23 cellular contexts compared by ENCODE assay signal in genomic region chr20:63492982-63493381, GRCh38. TPM values are rescaled to one million over a fixed set of nuclear protein-coding genes. Genes with fewer than 3 reads are reported as not detected.
A peak's percentile ranks its signal among the peaks of the same experiment; 100 is the strongest.
DNase-seq lines count a peak whose midpoint lies in the region; ATAC-seq, FAIRE-seq and TF ChIP-seq lines count a peak whose summit lies in the region.
"Had no signal": no experiment of that assay in that cellular context is flagged by ENCODE, and none has a peak within 500 bp of the region (broad histone marks: within the 10 kb centered on the region; RNA-seq: fewer than 3 reads in every experiment).

No MANE protein-coding gene starts in this region.

- peak; percentile 29 for DNase-seq in Right ventricle myocardium superior
- DNase-seq in left ventricle myocardium inferior = no peak
- DNase-seq in glutamatergic neuron = no peak
- peak; percentile 63 for DNase-seq in type B pancreatic cell (ENCODE audit: extremely low spot score, unreplicated experiment)
- DNase-seq in GM19239 (ENCODE audit: insufficient read length, low spot score) = no peak
- DNase-seq in Peyer's patch = no peak
- DNase-seq: 8988T; CD4-positive, alpha-beta memory T cell; DMS153; DMS79; GDM1; HCEC 1CT; HFFc6 had no signal

- FAIRE-seq in GM19239 (lab: Jason Lieb, UNC) = no peak
- FAIRE-seq: GM12892, GM18507, H54, HepG2 had no signal

- H3K27me3 Mint-ChIP-seq in glutamatergic neuron (ENCODE audit: unreplicated experiment) = peaks cover 10% of the 10 kb centered on the region
- H3K27me3 Mint-ChIP-seq in type B pancreatic cell = peaks cover 24% of the 10 kb centered on the region

- H3K36me3 ChIP-seq in left ventricle myocardium inferior = peaks cover 56% of the 10 kb centered on the region
- H3K36me3 ChIP-seq in HEK293 (ENCODE audit: control insufficient read depth in 2 of 2, insufficient read depth in 1 of 2, low read length in 2 of 2) = peaks cover 13 to 81% of the 10 kb centered on the region in 2 experiments; a peak in 2 of 3 replicates
- no peaks in the 10 kb centered on the region for H3K36me3 ChIP-seq in Peyer's patch

- TF ChIP-seq CTCF in left ventricle myocardium inferior (IDR thresholded peaks at IDR 0.05; ENCODE audit: borderline replicate concordance) (no peak), HEK293 (tag by site-specific recombination; IDR thresholded peaks at IDR 0.05) (no peak), glutamatergic neuron (IDR thresholded peaks at IDR 0.05; ENCODE audit: partially characterized antibody, unreplicated experiment) (no peak), type B pancreatic cell (conservative IDR thresholded peaks at IDR 0.05) (no peak), Peyer's patch (IDR thresholded peaks at IDR 0.05) (no peak)

- no peak for ATAC-seq in Right ventricle myocardium superior (ENCODE audit: poor library complexity)
- ATAC-seq: GM23338, HepG2 had no signal

- peaks cover 65% of the 10 kb centered on the region for H3K27me3 ChIP-seq in left ventricle myocardium inferior (ENCODE audit: low read depth)
- H3K27me3 ChIP-seq in Peyer's patch = peaks cover 0 to 23% of the 10 kb centered on the region in 2 donors

- H3K36me3 Mint-ChIP-seq in glutamatergic neuron (ENCODE audit: unreplicated experiment) (peaks cover 14% of the 10 kb centered on the region), type B pancreatic cell (no peaks in the 10 kb centered on the region)
- H3K36me3 Mint-ChIP-seq: CD14-positive monocyte; CD4-positive, alpha-beta memory T cell had no signal

- no peak overlapping the region for H3K4me3 ChIP-seq in left ventricle myocardium inferior
- H3K4me3 ChIP-seq in HEK293 (ENCODE audit: low read depth, low read length) = no peak overlapping the region
- H3K4me3 ChIP-seq in Peyer's patch = no peak overlapping the region
- H3K4me3 ChIP-seq: BLaER1, GM23338 had no signal

- POLR2A ChIA-PET in HEK293 (lab: Yijun Ruan, JAX) = interaction anchor here (0.5 kb wide), 1 partner anchor 74 kb away, joined by 3 read pairs; no protein-coding TSS in a partner anchor

- CTCF ChIA-PET in HEK293 (lab: Yijun Ruan, JAX) = interaction anchor here (0.5 kb wide), 1 partner anchor 51 kb away, joined by 3 read pairs; no protein-coding TSS in a partner anchor

- H3K9me3 ChIP-seq in left ventricle myocardium inferior (replicated peaks) (no peaks in the 10 kb centered on the region), HEK293 (ENCODE audit: control insufficient read depth, insufficient read depth, low read depth, low read length) (no peaks in the 10 kb centered on the region), Peyer's patch (no peaks in the 10 kb centered on the region)

- H3K4me1 Mint-ChIP-seq in glutamatergic neuron (ENCODE audit: low read depth, unreplicated experiment) = no peaks in the 10 kb centered on the region
- no peaks in the 10 kb centered on the region for H3K4me1 Mint-ChIP-seq in type B pancreatic cell (ENCODE audit: unreplicated experiment)

- intact Hi-C loops in Right ventricle myocardium superior (cut with DNase I) = no loop called here
- intact Hi-C loops in left ventricle myocardium inferior (cut with micrococcal nuclease) = no loop called here

- no peak overlapping the region for H3K4me3 Mint-ChIP-seq in glutamatergic neuron (ENCODE audit: unreplicated experiment)
- H3K4me3 Mint-ChIP-seq in type B pancreatic cell = no peak overlapping the region
- H3K4me3 Mint-ChIP-seq: CD14-positive monocyte; CD4-positive, alpha-beta memory T cell; GM23338; HFFc6 had no signal

- H3K27ac Mint-ChIP-seq in glutamatergic neuron (ENCODE audit: unreplicated experiment) = peak overlapping the region; percentile 14
- no peak overlapping the region for H3K27ac Mint-ChIP-seq in type B pancreatic cell
- H3K27ac Mint-ChIP-seq: CD14-positive monocyte; CD4-positive, alpha-beta memory T cell; GM23338; HFFc6 had no signal

- H3K4me1 ChIP-seq in left ventricle myocardium inferior (peaks cover 51% of the 10 kb centered on the region), HEK293 (ENCODE audit: control insufficient read depth, insufficient read depth, low read length) (no peaks in the 10 kb centered on the region), Peyer's patch (peaks cover 0 to 18% (median 7%) of the 10 kb centered on the region in 4 donors)

- TF ChIP-seq POLR2A in Peyer's patch (IDR thresholded peaks at IDR 0.05) = no peak

- H3K27ac ChIP-seq in left ventricle myocardium inferior (replicated peaks) (no peak overlapping the region), HEK293 (ENCODE audit: extremely low read depth, low read depth, low read length) (no peak overlapping the region), Peyer's patch (no peak overlapping the region)
- H3K27ac ChIP-seq: BLaER1 had no signal

- H3K9me3 Mint-ChIP-seq in glutamatergic neuron (ENCODE audit: unreplicated experiment) (peaks cover 4% of the 10 kb centered on the region), type B pancreatic cell (no peaks in the 10 kb centered on the region)

TF ChIP-seq in HEK293, 187 proteins besides CTCF, POLR2A, EP300 and RAD21:
- no peak for TF ChIP-seq ZSCAN18 (tag by site-specific recombination; IDR thresholded peaks at IDR 0.05)
- 0 out of 2 replicates have a peak, but pooled peaks have one; percentile 41 for TF ChIP-seq ZNF600 (tag by site-specific recombination; IDR thresholded peaks at IDR 0.05)

RNA-seq across cellular contexts. Expression of gene EEF1A2, which starts 5.9 kb away (rescaled TPM):
- 1,229 TPM for total RNA-seq in Right ventricle myocardium superior
- total RNA-seq in left ventricle myocardium inferior = 1,286 TPM
- 55.3 TPM for total RNA-seq in glutamatergic neuron (ENCODE audit: unreplicated experiment)
- total RNA-seq in type B pancreatic cell (ENCODE audit: low replicate concordance) = 20.5 and 30.2 TPM in 2 replicates
- 1 to 10 TPM in 3 of 4 donors, under 1 TPM in 1; 0.67 to 3.3 (median 2.1) TPM for total RNA-seq in Peyer's patch

RNA-seq across cellular contexts. Expression of gene KCNQ2, which starts 20.5 kb away (rescaled TPM):
- total RNA-seq in Right ventricle myocardium superior = 0.89 TPM
- 2.3 TPM for total RNA-seq in left ventricle myocardium inferior
- total RNA-seq in glutamatergic neuron (ENCODE audit: unreplicated experiment) = 354 TPM
- 4.4 and 47.3 TPM in 2 replicates for total RNA-seq in type B pancreatic cell (ENCODE audit: low replicate concordance)
- not detected for total RNA-seq in Peyer's patch
- total RNA-seq: CD4-positive, alpha-beta memory T cell; HepG2; HFFc6 had no signal

RNA-seq across cellular contexts. Expression of gene PPDPF, which starts 27.6 kb away (rescaled TPM):
- 246 TPM for total RNA-seq in Right ventricle myocardium superior
- 371 TPM for total RNA-seq in left ventricle myocardium inferior
- total RNA-seq in glutamatergic neuron (ENCODE audit: unreplicated experiment) = 293 TPM
- total RNA-seq in type B pancreatic cell (ENCODE audit: low replicate concordance) = 280 and 422 TPM in 2 replicates
- 100 to 1,000 TPM in 3 of 4 donors, 10 to 100 TPM in 1; 94.1 to 435 (median 193) TPM for total RNA-seq in Peyer's patch

RNA-seq across cellular contexts. Expression of gene PTK6, which starts 44.2 kb away (rescaled TPM):
- 0.13 TPM for total RNA-seq in Right ventricle myocardium superior
- total RNA-seq in left ventricle myocardium inferior = not detected
- total RNA-seq in glutamatergic neuron (ENCODE audit: unreplicated experiment) = 0.17 TPM
- total RNA-seq in type B pancreatic cell (ENCODE audit: low replicate concordance) = 0.12 and 0.21 TPM in 2 replicates
- total RNA-seq in Peyer's patch = 100 to 1,000 TPM in 1 of 4 donors, 10 to 100 TPM in 2, 1 to 10 TPM in 1; 8.3 to 109 (median 84.5) TPM
- total RNA-seq: A673; CD4-positive, alpha-beta memory T cell; Daoy; HepG2 had no signal

RNA-seq across cellular contexts. Expression of gene SRMS, which starts 54.6 kb away (rescaled TPM):
- not detected for total RNA-seq in Right ventricle myocardium superior
- not detected for total RNA-seq in left ventricle myocardium inferior
- total RNA-seq in glutamatergic neuron (ENCODE audit: unreplicated experiment) = not detected
- not detected in 2 replicates for total RNA-seq in type B pancreatic cell (ENCODE audit: low replicate concordance)
- total RNA-seq in Peyer's patch = not detected
- total RNA-seq: A673; CD4-positive, alpha-beta memory T cell; Daoy; HepG2; HFFc6 had no signal

Comparison
In these comparisons a context has a peak if more than half of its experiments do, and no peak if none do; other contexts are left out.
1. DNase-seq: peak in Right ventricle myocardium superior (single experiment) and type B pancreatic cell (single experiment); none in left ventricle myocardium inferior (single experiment), glutamatergic neuron (single experiment), GM19239 (single experiment) and Peyer's patch (0 of 3).
2. RNA of gene EEF1A2, which starts 5.9 kb away (total RNA-seq): 1,286 TPM in left ventricle myocardium inferior (single experiment) and 1,229 TPM in Right ventricle myocardium superior (single experiment); 55.3 TPM in glutamatergic neuron (single experiment), 20.5 to 30.2 TPM in type B pancreatic cell and 0.67 to 3.3 TPM in Peyer's patch; every median in the first group is over 10 times any median in the second.